In the genomic region with DNA sequence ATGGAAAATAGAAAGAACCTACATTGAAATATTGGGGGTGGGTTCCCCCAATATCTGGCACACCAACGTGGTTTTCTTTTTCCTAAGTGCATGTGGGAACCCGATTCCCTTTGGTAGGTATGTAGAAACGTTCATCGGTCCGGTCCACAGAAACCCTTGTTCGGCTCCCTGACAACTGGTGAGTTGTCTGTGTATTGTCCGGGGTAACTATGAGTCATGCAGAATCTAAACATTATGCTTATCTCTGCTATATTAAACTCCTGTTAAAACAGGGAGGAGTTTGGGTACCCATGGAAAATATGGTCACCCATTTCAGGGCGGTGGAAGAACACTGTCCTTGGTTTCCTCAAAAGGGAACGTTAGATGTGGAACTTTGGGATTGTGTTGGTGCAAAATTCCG, we compare ENCODE assay signal across 1 cellular context.
TF ChIP-seq lines count a peak whose summit lies in the region.

No MANE protein-coding gene starts in this region.

TF ChIP-seq in A549, 52 proteins besides CTCF, POLR2A, EP300 and RAD21:
- TF ChIP-seq FOXS1 (CRISPR knock-in tag; IDR thresholded peaks at IDR 0.05): no peak
- no peak for TF ChIP-seq ZC3H11A (IDR thresholded peaks at IDR 0.05)
- TF ChIP-seq RCOR1 (IDR thresholded peaks at IDR 0.05; ENCODE audit: low read depth, low read length): no peak
- TF ChIP-seq CHD4 (IDR thresholded peaks at IDR 0.05; ENCODE audit: borderline replicate concordance): no peak
- no peak for TF ChIP-seq HEYL (CRISPR knock-in tag; IDR thresholded peaks at IDR 0.05)
- TF ChIP-seq, protein P1, sequence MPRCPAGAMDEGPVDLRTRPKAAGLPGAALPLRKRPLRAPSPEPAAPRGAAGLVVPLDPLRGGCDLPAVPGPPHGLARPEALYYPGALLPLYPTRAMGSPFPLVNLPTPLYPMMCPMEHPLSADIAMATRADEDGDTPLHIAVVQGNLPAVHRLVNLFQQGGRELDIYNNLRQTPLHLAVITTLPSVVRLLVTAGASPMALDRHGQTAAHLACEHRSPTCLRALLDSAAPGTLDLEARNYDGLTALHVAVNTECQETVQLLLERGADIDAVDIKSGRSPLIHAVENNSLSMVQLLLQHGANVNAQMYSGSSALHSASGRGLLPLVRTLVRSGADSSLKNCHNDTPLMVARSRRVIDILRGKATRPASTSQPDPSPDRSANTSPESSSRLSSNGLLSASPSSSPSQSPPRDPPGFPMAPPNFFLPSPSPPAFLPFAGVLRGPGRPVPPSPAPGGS (IDR thresholded peaks at IDR 0.05): no peak
- TF ChIP-seq, protein P2, sequence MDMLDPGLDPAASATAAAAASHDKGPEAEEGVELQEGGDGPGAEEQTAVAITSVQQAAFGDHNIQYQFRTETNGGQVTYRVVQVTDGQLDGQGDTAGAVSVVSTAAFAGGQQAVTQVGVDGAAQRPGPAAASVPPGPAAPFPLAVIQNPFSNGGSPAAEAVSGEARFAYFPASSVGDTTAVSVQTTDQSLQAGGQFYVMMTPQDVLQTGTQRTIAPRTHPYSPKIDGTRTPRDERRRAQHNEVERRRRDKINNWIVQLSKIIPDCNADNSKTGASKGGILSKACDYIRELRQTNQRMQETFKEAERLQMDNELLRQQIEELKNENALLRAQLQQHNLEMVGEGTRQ (IDR thresholded peaks at IDR 0.05): no peak
- TF ChIP-seq, protein P3, sequence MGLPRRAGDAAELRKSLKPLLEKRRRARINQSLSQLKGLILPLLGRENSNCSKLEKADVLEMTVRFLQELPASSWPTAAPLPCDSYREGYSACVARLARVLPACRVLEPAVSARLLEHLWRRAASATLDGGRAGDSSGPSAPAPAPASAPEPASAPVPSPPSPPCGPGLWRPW (IDR thresholded peaks at IDR 0.05): no peak
- TF ChIP-seq PHF8 (IDR thresholded peaks at IDR 0.05; ENCODE audit: borderline replicate concordance, low read depth): no peak
- TF ChIP-seq, protein P4, sequence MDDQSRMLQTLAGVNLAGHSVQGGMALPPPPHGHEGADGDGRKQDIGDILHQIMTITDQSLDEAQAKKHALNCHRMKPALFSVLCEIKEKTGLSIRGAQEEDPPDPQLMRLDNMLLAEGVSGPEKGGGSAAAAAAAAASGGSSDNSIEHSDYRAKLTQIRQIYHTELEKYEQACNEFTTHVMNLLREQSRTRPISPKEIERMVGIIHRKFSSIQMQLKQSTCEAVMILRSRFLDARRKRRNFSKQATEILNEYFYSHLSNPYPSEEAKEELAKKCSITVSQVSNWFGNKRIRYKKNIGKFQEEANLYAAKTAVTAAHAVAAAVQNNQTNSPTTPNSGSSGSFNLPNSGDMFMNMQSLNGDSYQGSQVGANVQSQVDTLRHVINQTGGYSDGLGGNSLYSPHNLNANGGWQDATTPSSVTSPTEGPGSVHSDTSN (IDR thresholded peaks at IDR 0.05): no peak
- TF ChIP-seq RFX5 (IDR thresholded peaks at IDR 0.05): peak; percentile 82; the same call in 1 of the 2 replicates
- TF ChIP-seq ESRRA (IDR thresholded peaks at IDR 0.05; ENCODE audit: borderline replicate concordance, low read length): no peak
- 0 out of 2 replicates have a peak, but pooled peaks have one; percentile 27 for TF ChIP-seq FOSL2 (IDR thresholded peaks at IDR 0.05)
- TF ChIP-seq FOSL2 (CRISPR knock-in tag; IDR thresholded peaks at IDR 0.05): peak; percentile 79
- TF ChIP-seq MYC (IDR thresholded peaks at IDR 0.05; ENCODE audit: borderline replicate concordance, low read length): no peak
- TF ChIP-seq MAFK (IDR thresholded peaks at IDR 0.05; ENCODE audit: partially characterized antibody): peak; percentile 19
- no peak for TF ChIP-seq NFE2L2 (conservative IDR thresholded peaks at IDR 0.05; ENCODE audit: low read length)
- no peak for TF ChIP-seq ZSCAN20 (CRISPR knock-in tag; IDR thresholded peaks at IDR 0.05)
- TF ChIP-seq TFCP2L1 (CRISPR knock-in tag; IDR thresholded peaks at IDR 0.05): no peak
TF ChIP-seq in A549: peak in this region for 3.
